1 cellular context compared by ENCODE assay signal in the genomic region with DNA sequence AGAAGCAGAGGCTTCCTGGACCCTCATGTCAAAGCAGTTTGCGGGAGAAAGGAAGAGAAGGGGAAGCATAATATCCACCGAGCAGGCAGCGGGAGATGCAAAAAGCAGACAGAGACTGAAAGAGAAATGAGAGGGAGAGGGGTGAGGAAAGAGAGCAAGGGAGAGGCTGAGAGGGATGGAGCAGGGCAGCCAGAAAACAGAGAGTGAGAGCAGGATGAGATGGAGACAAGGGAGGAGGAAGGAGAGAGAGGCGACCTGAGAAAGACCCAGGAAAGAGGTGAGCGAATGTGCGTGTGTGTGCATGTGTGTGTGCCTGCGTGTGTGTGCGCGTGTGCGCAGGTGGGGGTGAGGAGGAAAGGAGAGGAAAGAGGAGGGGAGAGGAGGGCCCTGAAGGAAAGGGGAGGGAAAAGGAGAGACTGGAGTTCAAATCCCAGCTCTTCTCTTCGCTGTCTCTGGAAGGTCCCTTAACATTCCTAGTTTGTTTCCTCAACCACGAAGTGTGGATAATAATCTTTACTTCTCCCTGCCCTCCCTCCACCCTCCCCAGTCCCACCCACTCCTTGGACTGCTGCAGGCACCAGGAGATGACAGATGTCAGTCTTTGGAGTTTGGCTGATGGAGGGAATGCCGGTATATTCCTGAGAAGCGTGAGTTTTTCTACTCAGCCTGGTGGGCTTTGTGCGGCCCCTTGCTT.
TF ChIP-seq lines count a peak whose summit lies in the region.

No MANE protein-coding gene starts in this region.

TF ChIP-seq in HEK293, 187 proteins besides CTCF, POLR2A, EP300 and RAD21 (continued from another document):
- TF ChIP-seq SCRT2 (tag by site-specific recombination; IDR thresholded peaks at IDR 0.05) (no peak), PRDM1 (tag by site-specific recombination; IDR thresholded peaks at IDR 0.05) (peak; percentile 69), ZNF501 (tag by site-specific recombination; IDR thresholded peaks at IDR 0.05) (no peak), ZNF610 (tag by site-specific recombination; IDR thresholded peaks at IDR 0.05; ENCODE audit: borderline replicate concordance) (no peak), ZBTB10 (tag by site-specific recombination; IDR thresholded peaks at IDR 0.05) (no peak)
- TF ChIP-seq, protein P1, sequence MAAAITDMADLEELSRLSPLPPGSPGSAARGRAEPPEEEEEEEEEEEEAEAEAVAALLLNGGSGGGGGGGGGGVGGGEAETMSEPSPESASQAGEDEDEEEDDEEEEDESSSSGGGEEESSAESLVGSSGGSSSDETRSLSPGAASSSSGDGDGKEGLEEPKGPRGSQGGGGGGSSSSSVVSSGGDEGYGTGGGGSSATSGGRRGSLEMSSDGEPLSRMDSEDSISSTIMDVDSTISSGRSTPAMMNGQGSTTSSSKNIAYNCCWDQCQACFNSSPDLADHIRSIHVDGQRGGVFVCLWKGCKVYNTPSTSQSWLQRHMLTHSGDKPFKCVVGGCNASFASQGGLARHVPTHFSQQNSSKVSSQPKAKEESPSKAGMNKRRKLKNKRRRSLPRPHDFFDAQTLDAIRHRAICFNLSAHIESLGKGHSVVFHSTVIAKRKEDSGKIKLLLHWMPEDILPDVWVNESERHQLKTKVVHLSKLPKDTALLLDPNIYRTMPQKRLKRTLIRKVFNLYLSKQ (tag by site-specific recombination; IDR thresholded peaks at IDR 0.05; ENCODE audit: borderline replicate concordance): no peak
- TF ChIP-seq, protein P2, sequence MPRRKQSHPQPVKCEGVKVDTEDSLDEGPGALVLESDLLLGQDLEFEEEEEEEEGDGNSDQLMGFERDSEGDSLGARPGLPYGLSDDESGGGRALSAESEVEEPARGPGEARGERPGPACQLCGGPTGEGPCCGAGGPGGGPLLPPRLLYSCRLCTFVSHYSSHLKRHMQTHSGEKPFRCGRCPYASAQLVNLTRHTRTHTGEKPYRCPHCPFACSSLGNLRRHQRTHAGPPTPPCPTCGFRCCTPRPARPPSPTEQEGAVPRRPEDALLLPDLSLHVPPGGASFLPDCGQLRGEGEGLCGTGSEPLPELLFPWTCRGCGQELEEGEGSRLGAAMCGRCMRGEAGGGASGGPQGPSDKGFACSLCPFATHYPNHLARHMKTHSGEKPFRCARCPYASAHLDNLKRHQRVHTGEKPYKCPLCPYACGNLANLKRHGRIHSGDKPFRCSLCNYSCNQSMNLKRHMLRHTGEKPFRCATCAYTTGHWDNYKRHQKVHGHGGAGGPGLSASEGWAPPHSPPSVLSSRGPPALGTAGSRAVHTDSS (tag by site-specific recombination; IDR thresholded peaks at IDR 0.05): no peak
- TF ChIP-seq, protein P3, sequence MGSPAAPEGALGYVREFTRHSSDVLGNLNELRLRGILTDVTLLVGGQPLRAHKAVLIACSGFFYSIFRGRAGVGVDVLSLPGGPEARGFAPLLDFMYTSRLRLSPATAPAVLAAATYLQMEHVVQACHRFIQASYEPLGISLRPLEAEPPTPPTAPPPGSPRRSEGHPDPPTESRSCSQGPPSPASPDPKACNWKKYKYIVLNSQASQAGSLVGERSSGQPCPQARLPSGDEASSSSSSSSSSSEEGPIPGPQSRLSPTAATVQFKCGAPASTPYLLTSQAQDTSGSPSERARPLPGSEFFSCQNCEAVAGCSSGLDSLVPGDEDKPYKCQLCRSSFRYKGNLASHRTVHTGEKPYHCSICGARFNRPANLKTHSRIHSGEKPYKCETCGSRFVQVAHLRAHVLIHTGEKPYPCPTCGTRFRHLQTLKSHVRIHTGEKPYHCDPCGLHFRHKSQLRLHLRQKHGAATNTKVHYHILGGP (tag by site-specific recombination; IDR thresholded peaks at IDR 0.05): no peak
- TF ChIP-seq, protein P4, sequence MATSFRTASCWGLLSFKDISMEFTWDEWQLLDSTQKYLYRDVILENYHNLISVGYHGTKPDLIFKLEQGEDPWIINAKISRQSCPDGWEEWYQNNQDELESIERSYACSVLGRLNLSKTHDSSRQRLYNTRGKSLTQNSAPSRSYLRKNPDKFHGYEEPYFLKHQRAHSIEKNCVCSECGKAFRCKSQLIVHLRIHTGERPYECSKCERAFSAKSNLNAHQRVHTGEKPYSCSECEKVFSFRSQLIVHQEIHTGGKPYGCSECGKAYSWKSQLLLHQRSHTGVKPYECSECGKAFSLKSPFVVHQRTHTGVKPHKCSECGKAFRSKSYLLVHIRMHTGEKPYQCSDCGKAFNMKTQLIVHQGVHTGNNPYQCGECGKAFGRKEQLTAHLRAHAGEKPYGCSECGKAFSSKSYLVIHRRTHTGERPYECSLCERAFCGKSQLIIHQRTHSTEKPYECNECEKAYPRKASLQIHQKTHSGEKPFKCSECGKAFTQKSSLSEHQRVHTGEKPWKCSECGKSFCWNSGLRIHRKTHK (tag by site-specific recombination; IDR thresholded peaks at IDR 0.05): no peak
